ENCODE assay signal across 1 cellular context in the genomic region with DNA sequence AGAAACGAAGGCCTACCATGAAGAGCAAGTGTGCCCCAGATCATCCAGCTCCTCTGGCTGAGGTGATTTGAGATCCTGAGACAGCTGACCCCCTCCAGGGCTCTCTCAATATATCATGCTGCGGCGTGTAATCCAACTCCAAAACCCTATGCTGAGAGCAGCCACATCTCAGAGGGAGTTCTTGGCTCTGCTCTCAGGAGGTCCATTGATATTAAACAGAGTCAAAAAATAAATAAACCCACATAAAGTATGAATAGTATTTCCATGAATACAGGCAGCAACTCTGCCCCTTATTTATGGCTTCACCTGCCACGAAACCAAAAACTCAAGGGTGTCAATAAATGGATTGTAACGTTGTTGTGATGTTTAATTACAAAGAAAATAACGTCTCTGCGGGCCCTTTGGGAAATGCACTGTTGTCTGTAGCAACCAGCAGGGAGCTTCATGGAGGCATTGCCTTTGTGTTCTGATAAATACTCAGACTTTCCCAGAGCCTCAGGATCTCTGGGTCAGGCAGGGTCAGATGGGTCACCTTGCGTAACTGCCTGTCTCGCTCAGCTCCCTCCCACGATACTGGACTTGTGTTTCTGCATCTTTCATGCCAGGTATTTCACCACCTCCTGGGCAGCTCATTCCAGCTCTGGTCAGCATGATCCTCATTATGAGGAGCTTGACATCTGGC.
TF ChIP-seq lines count a peak whose summit lies in the region.

No MANE protein-coding gene starts in this region.

TF ChIP-seq in H1, 55 proteins besides CTCF, POLR2A, EP300 and RAD21:
- TF ChIP-seq SIX5 (IDR thresholded peaks at IDR 0.05; ENCODE audit: low read depth, low read length) (no peak), YY1 (IDR thresholded peaks at IDR 0.05; ENCODE audit: low read depth, low read length) (no peak), NRF1 (IDR thresholded peaks at IDR 0.05; ENCODE audit: low read depth, low read length) (no peak), HDAC2 (IDR thresholded peaks at IDR 0.05; ENCODE audit: borderline replicate concordance in 1 of 2, low read depth in 2 of 2, low read length in 2 of 2) (no peak), RXRA (IDR thresholded peaks at IDR 0.05; ENCODE audit: insufficient read depth, low read depth, low read length) (no peak), EGR1 (IDR thresholded peaks at IDR 0.05; ENCODE audit: borderline replicate concordance, low read depth, low read length) (no peak), BRCA1 (IDR thresholded peaks at IDR 0.05; ENCODE audit: low read depth, low read length) (no peak), SUZ12 (IDR thresholded peaks at IDR 0.05; ENCODE audit: low read length) (no peak), CHD1 (IDR thresholded peaks at IDR 0.05; ENCODE audit: low read depth, low read length) (no peak), ASH2L (IDR thresholded peaks at IDR 0.05; ENCODE audit: low read length) (no peak), RBBP5 (IDR thresholded peaks at IDR 0.05; ENCODE audit: borderline replicate concordance, low read depth, low read length) (no peak), RNF2 (IDR thresholded peaks at IDR 0.05; ENCODE audit: borderline replicate concordance, low read depth, low read length, missing control alignments, poor library complexity, severe bottlenecking) (no peak), GTF2F1 (IDR thresholded peaks at IDR 0.05; ENCODE audit: borderline replicate concordance, low read depth, low read length) (no peak), CREB1 (IDR thresholded peaks at IDR 0.05) (no peak), CBX8 (IDR thresholded peaks at IDR 0.05; ENCODE audit: borderline replicate concordance, low read depth, low read length) (no peak), JUN (IDR thresholded peaks at IDR 0.05; ENCODE audit: low read depth, low read length) (no peak)
- TF ChIP-seq, protein P1, sequence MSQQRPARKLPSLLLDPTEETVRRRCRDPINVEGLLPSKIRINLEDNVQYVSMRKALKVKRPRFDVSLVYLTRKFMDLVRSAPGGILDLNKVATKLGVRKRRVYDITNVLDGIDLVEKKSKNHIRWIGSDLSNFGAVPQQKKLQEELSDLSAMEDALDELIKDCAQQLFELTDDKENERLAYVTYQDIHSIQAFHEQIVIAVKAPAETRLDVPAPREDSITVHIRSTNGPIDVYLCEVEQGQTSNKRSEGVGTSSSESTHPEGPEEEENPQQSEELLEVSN (IDR thresholded peaks at IDR 0.05) = no peak
